ENCODE assay signal across 8 cellular contexts in genomic region chr12:25384038-25384953, GRCh38.
DNase-seq lines count a peak whose midpoint lies in the region; ATAC-seq and TF ChIP-seq lines count a peak whose summit lies in the region.

No MANE protein-coding gene starts in this region.

- intact Hi-C loops in heart left ventricle (cut with DNase I) = loop anchor here in 1 of 10 donors (5.0 kb wide), 1 partner anchor 132 kb away; the partner anchor contains the start of gene KRAS
- intact Hi-C loops in left cardiac atrium (cut with DNase I) = no loop called here
- intact Hi-C loops in upper lobe of right lung (cut with DNase I) = no loop called here

- no peak overlapping the region for H3K18ac ChIP-seq in mesendoderm (ENCODE audit: low read length)

- no peak overlapping the region for H3K23ac ChIP-seq in mesendoderm (ENCODE audit: low read length)

- H3K27ac ChIP-seq in heart left ventricle = peak overlapping the region; percentile 97 to 100 (median 100)
- H3K27ac ChIP-seq in brain microvascular endothelial cell = peak overlapping the region; percentile 100
- no peak overlapping the region for H3K27ac ChIP-seq in mesendoderm (ENCODE audit: low read depth, low read length)
- peak overlapping the region; percentile 100 for H3K27ac ChIP-seq in upper lobe of right lung
- H3K27ac ChIP-seq in RWPE1 = no peak overlapping the region

- H3K4me1 ChIP-seq in heart left ventricle = peaks cover 0 to 16% (median 6%) of the 10 kb centered on the region in 12 donors
- H3K4me1 ChIP-seq in mesendoderm (ENCODE audit: control insufficient read depth, low read depth, low read length) = peaks cover 4% of the 10 kb centered on the region
- H3K4me1 ChIP-seq in upper lobe of right lung = peaks cover 8% of the 10 kb centered on the region

- no peaks in the 10 kb centered on the region for H3K9me3 ChIP-seq in heart left ventricle
- H3K9me3 ChIP-seq in upper lobe of right lung = no peaks in the 10 kb centered on the region

- POLR2A ChIA-PET in RWPE1 (lab: Yijun Ruan, JAX; ENCODE audit: low non-redundant PET) = interaction anchor here (0.6 to 1.0 kb wide), 3 partner anchors 19 to 133 kb away, joined by 3 read pairs; partner anchors contain the start of gene KRAS

- peak overlapping the region; percentile 12 for H2AK5ac ChIP-seq in mesendoderm (ENCODE audit: low read length)

- H2BK120ac ChIP-seq in mesendoderm (ENCODE audit: low read depth, low read length) = no peak overlapping the region

- H3K36me3 ChIP-seq in heart left ventricle (no peaks in the 10 kb centered on the region), brain microvascular endothelial cell (replicated peaks) (no peaks in the 10 kb centered on the region), mesendoderm (ENCODE audit: control insufficient read depth, insufficient read depth, low read length) (no peaks in the 10 kb centered on the region), upper lobe of right lung (no peaks in the 10 kb centered on the region)

- no peak overlapping the region for H2BK5ac ChIP-seq in mesendoderm (ENCODE audit: low read length)

- no peak for DNase-seq in heart left ventricle
- DNase-seq in left cardiac atrium = no peak
- no peak for DNase-seq in brain microvascular endothelial cell
- DNase-seq in mesendoderm = peak; percentile 51
- DNase-seq in upper lobe of right lung = no peak
- DNase-seq in RWPE1 (ENCODE audit: low spot score) = no peak
- DNase-seq in midbrain (lab: John Stamatoyannopoulos, UW) = no peak
- DNase-seq in stimulated activated CD4-positive, alpha-beta T cell treated with anti-CD3 and anti-CD28 coated beads, Interleukin-4, amount 100 ng/mL, for 1 hour = no peak

- H4K5ac ChIP-seq in mesendoderm (ENCODE audit: low read length) = no peak overlapping the region

- peak overlapping the region; percentile 86 for H3K4me2 ChIP-seq in mesendoderm (ENCODE audit: low read length)

- TF ChIP-seq CTCF in heart left ventricle (IDR thresholded peaks at IDR 0.05) = no peak
- no peak for TF ChIP-seq CTCF in brain microvascular endothelial cell (IDR thresholded peaks at IDR 0.05; ENCODE audit: low read depth, low read length, missing control alignments)
- no peak for TF ChIP-seq CTCF in upper lobe of right lung (IDR thresholded peaks at IDR 0.05)
- TF ChIP-seq CTCF in RWPE1 (conservative IDR thresholded peaks at IDR 0.05; ENCODE audit: low read depth) = no peak

- H3K4me3 ChIP-seq in heart left ventricle (peak overlapping the region in 11 of 12 donors; percentile 33 to 84 (median 72)), brain microvascular endothelial cell (ENCODE audit: low read depth, low read length) (peak overlapping the region; percentile 70), mesendoderm (ENCODE audit: low read length) (no peak overlapping the region), upper lobe of right lung (peak overlapping the region; percentile 69)

- H3K4ac ChIP-seq in mesendoderm (ENCODE audit: low read depth, low read length) = no peak overlapping the region

- H3K79me1 ChIP-seq in mesendoderm (ENCODE audit: low read length) = no peaks in the 10 kb centered on the region

- H4K8ac ChIP-seq in mesendoderm (ENCODE audit: low read depth, low read length) = no peak overlapping the region

- no peak for TF ChIP-seq POLR2A in heart left ventricle (IDR thresholded peaks at IDR 0.05)

- 81 to 85% (median 81%) methylated on average over 19 to 20 of the region's 20 CpGs for WGBS in heart left ventricle, 4 donors
- no CpG with 5 or more reads among the region's 20 CpGs for WGBS in mesendoderm (ENCODE audit: extremely low coverage, insufficient coverage, low lambda C conversion rate)

- H2BK15ac ChIP-seq in mesendoderm (replicated peaks; ENCODE audit: low read depth) = no peak overlapping the region

- ATAC-seq in heart left ventricle (no peak), left cardiac atrium (no peak), upper lobe of right lung (no peak)

- H3K79me2 ChIP-seq in mesendoderm (ENCODE audit: control insufficient read depth, insufficient read depth, low read length) = no peaks in the 10 kb centered on the region

- in situ Hi-C loops in brain microvascular endothelial cell (cut with HindIII; ENCODE audit: low pct_ligation_motif_present, low sequenced_read_pairs) = no loop called here

- H3K9ac ChIP-seq in mesendoderm (ENCODE audit: low read length) = peak overlapping the region; percentile 99

- CTCF ChIA-PET in RWPE1 (lab: Yijun Ruan, JAX) = interaction anchor here (0.9 kb wide), 1 partner anchor 143 kb away, joined by 3 read pairs; no protein-coding TSS in a partner anchor

- peak overlapping the region; percentile 98 for H3K56ac ChIP-seq in mesendoderm (ENCODE audit: low read length)

- H3K27me3 ChIP-seq in heart left ventricle (no peaks in the 10 kb centered on the region), brain microvascular endothelial cell (replicated peaks) (no peaks in the 10 kb centered on the region), mesendoderm (ENCODE audit: insufficient read depth, low read length, poor library complexity) (no peaks in the 10 kb centered on the region), upper lobe of right lung (no peaks in the 10 kb centered on the region)

Comparison
In these comparisons a context has a peak if more than half of its experiments do, and no peak if none do; other contexts are left out.
1. H3K27ac ChIP-seq: peak in heart left ventricle (12 of 12), brain microvascular endothelial cell (single experiment) and upper lobe of right lung (single experiment); none in mesendoderm (single experiment) and RWPE1 (single experiment).